19 cellular contexts compared by ENCODE assay signal in the genomic region with DNA sequence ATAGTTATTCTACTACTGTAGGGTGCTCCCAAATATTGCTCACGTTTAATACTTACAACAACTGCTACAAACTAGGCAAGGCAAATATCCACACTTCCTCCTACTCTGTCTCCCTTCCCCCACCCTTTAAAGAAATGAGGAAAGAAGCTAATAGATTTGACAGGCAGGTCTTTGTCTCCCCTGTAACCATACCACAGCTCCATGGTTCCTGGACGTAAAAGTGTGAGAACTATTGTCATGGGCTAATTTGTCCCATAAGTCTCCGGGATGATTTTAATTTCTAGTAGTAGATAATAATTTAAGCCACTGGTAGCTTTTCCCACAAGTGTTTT. TPM values are rescaled to one million over a fixed set of nuclear protein-coding genes. Genes with fewer than 3 reads are reported as not detected.
A peak's percentile ranks its signal among the peaks of the same experiment; 100 is the strongest.
DNase-seq lines count a peak whose midpoint lies in the region; FAIRE-seq and TF ChIP-seq lines count a peak whose summit lies in the region.
"Had no signal": no experiment of that assay in that cellular context is flagged by ENCODE, and none has a peak within 500 bp of the region (broad histone marks: within the 10 kb centered on the region; RNA-seq: fewer than 3 reads in every experiment).

No MANE protein-coding gene starts in this region.

- H4K20me1 ChIP-seq in astrocyte (ENCODE audit: insufficient read depth, low read length) (peaks cover 9% of the 10 kb centered on the region), H9 (ENCODE audit: control insufficient read depth, insufficient read depth, insufficient read length) (no peaks in the 10 kb centered on the region), OCI-LY7 (ENCODE audit: insufficient read depth, low read length) (no peaks in the 10 kb centered on the region)

- H3K4ac ChIP-seq in neuronal stem cell (ENCODE audit: low read length) (no peak overlapping the region), H9 (ENCODE audit: low read depth, low read length) (no peak overlapping the region)

- H2BK5ac ChIP-seq in neuronal stem cell (ENCODE audit: low read length) = no peak overlapping the region
- no peak overlapping the region for H2BK5ac ChIP-seq in H9 (ENCODE audit: insufficient read length, low read length)

- H3K23ac ChIP-seq in neuronal stem cell (ENCODE audit: low read depth, low read length, poor library complexity) (no peak overlapping the region), H9 (ENCODE audit: insufficient read length, low read depth, low read length) (no peak overlapping the region)

- H3K9me3 ChIP-seq in astrocyte (ENCODE audit: insufficient read depth, low read depth, low read length) (no peaks in the 10 kb centered on the region), neuronal stem cell (replicated peaks in 1 of 2; ENCODE audit: control insufficient read depth in 2 of 2, insufficient read depth in 1 of 2, low read depth in 1 of 2, low read length in 2 of 2) (no peaks in the 10 kb centered on the region), H9 (ENCODE audit: control insufficient read depth, low read depth, low read length) (no peaks in the 10 kb centered on the region), OCI-LY7 (ENCODE audit: low read length) (no peaks in the 10 kb centered on the region)
- H3K9me3 ChIP-seq: MG63, pancreas, spleen, suprapubic skin had no signal

- intact Hi-C loops in OCI-LY7 (cut with micrococcal nuclease; ENCODE audit: unreplicated experiment) = loop anchor here (10.0 kb wide), 1 partner anchor 310 kb away; the partner anchor contains the start of gene DCBLD2

- H3K36me3 ChIP-seq in astrocyte (ENCODE audit: insufficient read depth, low read length) = peaks cover 2% of the 10 kb centered on the region
- peaks cover 5 to 21% of the 10 kb centered on the region in 2 donors for H3K36me3 ChIP-seq in neuronal stem cell (replicated peaks in 1 of 2; ENCODE audit: control insufficient read depth in 2 of 2, insufficient read depth in 2 of 2, low read length in 2 of 2)
- no peaks in the 10 kb centered on the region for H3K36me3 ChIP-seq in OCI-LY7 (ENCODE audit: insufficient read depth, low read length)
- H3K36me3 ChIP-seq: pancreas had no signal

- H3K4me3 ChIP-seq in astrocyte (ENCODE audit: insufficient read depth, low read depth, low read length) (no peak overlapping the region), neuronal stem cell (ENCODE audit: low read length in 2 of 2) (no peak overlapping the region), OCI-LY7 (ENCODE audit: low read depth, low read length, poor library complexity, severe bottlenecking) (no peak overlapping the region)

- DNase-seq in activated CD4-positive, alpha-beta T cell treated with anti-CD3 and anti-CD28 coated beads, Interleukin-2, amount 10 ng/mL, durations not matched to agents 7 days and 5 days = no peak
- no peak for DNase-seq in activated CD4-positive, alpha-beta T cell treated with anti-CD3 and anti-CD28 coated beads, Interleukin-2, amount 50 U/mL, for 4 hours
- DNase-seq in MV-4-11 (lab: John Stamatoyannopoulos, UW) (peak; percentile 46), astrocyte (ENCODE audit: low read depth) (no peak), neuronal stem cell (ENCODE audit: low spot score) (no peak), H9 (no peak), OCI-LY7 (ENCODE audit: low spot score) (no peak), NCI-H1092 (lab: John Stamatoyannopoulos, UW) (no peak)
- DNase-seq: ACHN; activated CD4-positive, CD25-positive, alpha-beta regulatory T cell treated with anti-CD3 and anti-CD28 coated beads, Interleukin-2, amount 50 U/mL, for 72 hours; activated effector memory CD4-positive, alpha-beta T cell treated with anti-CD3 and anti-CD28 coated beads, Interleukin-2, amount 50 U/mL, for 16 hours; HFFc6; mesenchymal stem cell; MG63; pancreas had no signal

- no CpG with 5 or more reads among the region's 3 CpGs for WGBS in neuronal stem cell (ENCODE audit: extremely low coverage in 2 of 2, insufficient read length in 2 of 2, insufficient replicate concordance in 1 of 2), 2 donors
- WGBS in H9 (ENCODE audit: extremely low coverage, insufficient read length, low lambda C conversion rate) = no CpG with 5 or more reads among the region's 3 CpGs

- H3K27ac Mint-ChIP-seq in activated CD4-positive, alpha-beta T cell treated with anti-CD3 and anti-CD28 coated beads, Interleukin-2, amount 10 ng/mL, durations not matched to agents 7 days and 5 days = no peak overlapping the region
- H3K27ac Mint-ChIP-seq in astrocyte (ENCODE audit: unreplicated experiment) (no peak overlapping the region), H9 (no peak overlapping the region)

- no peak overlapping the region for H2BK12ac ChIP-seq in neuronal stem cell (ENCODE audit: low read length)
- no peak overlapping the region for H2BK12ac ChIP-seq in H9 (ENCODE audit: insufficient read length, low read depth, low read length)

- H3K27me3 ChIP-seq in astrocyte (ENCODE audit: insufficient read depth, low read length) (no peaks in the 10 kb centered on the region), neuronal stem cell (ENCODE audit: control insufficient read depth in 3 of 3, insufficient read depth in 3 of 3, low read depth in 1 of 3, low read length in 3 of 3) (peaks cover 0 to 6% (median 0%) of the 10 kb centered on the region in 3 experiments), H9 (ENCODE audit: insufficient read depth, low read length) (no peaks in the 10 kb centered on the region)
- H3K27me3 ChIP-seq: MG63, pancreas, spleen, suprapubic skin had no signal

- POLR2A ChIA-PET in activated CD4-positive, alpha-beta T cell treated with anti-CD3 and anti-CD28 coated beads, Interleukin-2, amount 10 ng/mL, durations not matched to agents 7 days and 5 days (lab: Charles Lee) = no interaction called here
- POLR2A ChIA-PET in OCI-LY7 (lab: Charles Lee) = interaction anchor here (0.7 to 1.3 kb wide), 2 partner anchors 29 to 216 kb away, joined by 3 to 5 read pairs; no protein-coding TSS in a partner anchor

- H3K36me3 Mint-ChIP-seq in activated CD4-positive, alpha-beta T cell treated with anti-CD3 and anti-CD28 coated beads, Interleukin-2, amount 10 ng/mL, durations not matched to agents 7 days and 5 days (ENCODE audit: low read depth) = peaks cover 25% of the 10 kb centered on the region
- H3K36me3 Mint-ChIP-seq in astrocyte (ENCODE audit: low read depth, unreplicated experiment) (no peaks in the 10 kb centered on the region), H9 (ENCODE audit: insufficient read depth in 1 of 3, low read depth in 3 of 3) (peaks cover 9 to 17% (median 15%) of the 10 kb centered on the region in 3 experiments; a peak in 6 of 7 replicates)

- CTCF ChIA-PET in activated CD4-positive, alpha-beta T cell treated with anti-CD3 and anti-CD28 coated beads, Interleukin-2, amount 10 ng/mL, durations not matched to agents 7 days and 5 days (lab: Charles Lee) = interaction anchor here (0.6 to 2.8 kb wide), 5 partner anchors 10 to 940 kb away, joined by 3 to 11 read pairs (median 3); no protein-coding TSS in a partner anchor
- CTCF ChIA-PET in OCI-LY7 (lab: Charles Lee; ENCODE audit: unreplicated experiment) = no interaction called here

- H2AFZ ChIP-seq in astrocyte (ENCODE audit: low read depth, low read length) = no peak overlapping the region
- peak overlapping the region; percentile 0 for H2AFZ ChIP-seq in neuronal stem cell (ENCODE audit: low read length)
- no peak overlapping the region for H2AFZ ChIP-seq in H9 (ENCODE audit: low read length)
- H2AFZ ChIP-seq in OCI-LY7 (ENCODE audit: low read length) = no peak overlapping the region

- no peak overlapping the region for H3K27ac ChIP-seq in astrocyte (ENCODE audit: low read depth, low read length)
- no peak overlapping the region for H3K27ac ChIP-seq in neuronal stem cell (replicated peaks; ENCODE audit: low read length)
- H3K27ac ChIP-seq in H9 (ENCODE audit: insufficient read length, low read depth, low read length) = no peak overlapping the region
- no peak overlapping the region for H3K27ac ChIP-seq in OCI-LY7 (ENCODE audit: low read depth, low read length, poor library complexity, severe bottlenecking)

- H3K18ac ChIP-seq in neuronal stem cell (ENCODE audit: low read length) = no peak overlapping the region
- H3K18ac ChIP-seq in H9 (ENCODE audit: insufficient read length, low read depth, low read length) = no peak overlapping the region

- no peak for TF ChIP-seq CTCF in astrocyte (IDR thresholded peaks at IDR 0.05; ENCODE audit: insufficient read depth, low read depth, low read length)
- TF ChIP-seq CTCF in H9 (conservative IDR thresholded peaks at IDR 0.05) = no peak
- no peak for TF ChIP-seq CTCF in OCI-LY7 (conservative IDR thresholded peaks at IDR 0.05; ENCODE audit: low read length)

- no peak overlapping the region for H4K5ac ChIP-seq in H9 (ENCODE audit: insufficient read length, low read depth, low read length)

- H4K91ac ChIP-seq in neuronal stem cell (ENCODE audit: low read depth, low read length, poor library complexity) = no peak overlapping the region
- H4K91ac ChIP-seq in H9 (ENCODE audit: insufficient read length, low read depth, low read length) = no peak overlapping the region

- peak overlapping the region; percentile 30 for H3K4me3 Mint-ChIP-seq in activated CD4-positive, alpha-beta T cell treated with anti-CD3 and anti-CD28 coated beads, Interleukin-2, amount 10 ng/mL, durations not matched to agents 7 days and 5 days
- H3K4me3 Mint-ChIP-seq in astrocyte (ENCODE audit: unreplicated experiment) (peak overlapping the region; percentile 34), H9 (peak overlapping the region in 1 of 2 experiments; percentile 5; a peak in 1 of 5 replicates)

- H3K23me2 ChIP-seq in H9 (ENCODE audit: insufficient read length, low read depth, low read length, poor library complexity, severe bottlenecking) = peaks cover 7% of the 10 kb centered on the region

- H2BK15ac ChIP-seq in neuronal stem cell (ENCODE audit: low read length) = no peak overlapping the region
- no peak overlapping the region for H2BK15ac ChIP-seq in H9 (ENCODE audit: low read depth, low read length)

- H3T11ph ChIP-seq in H9 (ENCODE audit: low read length) = no peak overlapping the region

- H2BK120ac ChIP-seq in neuronal stem cell (ENCODE audit: low read depth, low read length) = no peak overlapping the region
- H2BK120ac ChIP-seq in H9 (ENCODE audit: low read depth, low read length, poor library complexity, severe bottlenecking) = no peak overlapping the region

- no peak overlapping the region for H2BK20ac ChIP-seq in H9 (ENCODE audit: low read depth, low read length, poor library complexity, severe bottlenecking)

- peaks cover 54% of the 10 kb centered on the region for H3K4me1 Mint-ChIP-seq in activated CD4-positive, alpha-beta T cell treated with anti-CD3 and anti-CD28 coated beads, Interleukin-2, amount 10 ng/mL, durations not matched to agents 7 days and 5 days
- peaks cover 13% of the 10 kb centered on the region for H3K4me1 Mint-ChIP-seq in astrocyte (ENCODE audit: low read depth, unreplicated experiment)
- H3K4me1 Mint-ChIP-seq in H9 = peaks cover 24 to 27% of the 10 kb centered on the region in 2 experiments

- H3K9me3 Mint-ChIP-seq in activated CD4-positive, alpha-beta T cell treated with anti-CD3 and anti-CD28 coated beads, Interleukin-2, amount 10 ng/mL, durations not matched to agents 7 days and 5 days = peaks cover 2% of the 10 kb centered on the region
- H3K9me3 Mint-ChIP-seq in astrocyte (ENCODE audit: unreplicated experiment) = no peaks in the 10 kb centered on the region
- no peaks in the 10 kb centered on the region; a peak in 1 of 5 replicates for H3K9me3 Mint-ChIP-seq in H9
- H3K9me3 Mint-ChIP-seq: HFFc6 had no signal

- H3K79me2 ChIP-seq in astrocyte (ENCODE audit: insufficient read depth, low read length) (peaks cover 12% of the 10 kb centered on the region), H9 (ENCODE audit: insufficient read depth, low read length) (no peaks in the 10 kb centered on the region), OCI-LY7 (ENCODE audit: insufficient read depth, low read depth, low read length) (no peaks in the 10 kb centered on the region)

- no peak overlapping the region for H3K56ac ChIP-seq in H9 (ENCODE audit: insufficient read length, low read depth, low read length)

- H3K4me1 ChIP-seq in astrocyte (ENCODE audit: insufficient read depth, low read length) (no peaks in the 10 kb centered on the region), neuronal stem cell (ENCODE audit: control insufficient read depth in 2 of 2, insufficient read depth in 1 of 2, low read depth in 1 of 2, low read length in 2 of 2) (peaks cover 5 to 6% of the 10 kb centered on the region in 2 donors), H9 (ENCODE audit: insufficient read depth, low read length) (no peaks in the 10 kb centered on the region), OCI-LY7 (ENCODE audit: insufficient read depth, low read length, poor library complexity, severe bottlenecking) (peaks cover 10% of the 10 kb centered on the region)

- no peak overlapping the region for H3K4me2 ChIP-seq in astrocyte (ENCODE audit: low read length)
- H3K4me2 ChIP-seq in neuronal stem cell (ENCODE audit: insufficient read depth, low read length, poor library complexity, severe bottlenecking) = no peak overlapping the region
- H3K4me2 ChIP-seq in H9 (ENCODE audit: insufficient read depth, insufficient read length, low read length) = no peak overlapping the region
- no peak overlapping the region for H3K4me2 ChIP-seq in OCI-LY7 (ENCODE audit: low read length)

- no TSS peak for BruUV-seq in OCI-LY7 (replicated peaks; lab: Mats Ljungman, UMichigan)

- peaks cover 4% of the 10 kb centered on the region for H3K79me1 ChIP-seq in neuronal stem cell (ENCODE audit: low read depth, low read length)
- H3K79me1 ChIP-seq in H9 (ENCODE audit: insufficient read depth, low read depth, low read length, poor library complexity, severe bottlenecking) = no peaks in the 10 kb centered on the region

- H2AK5ac ChIP-seq in neuronal stem cell (ENCODE audit: low read depth, low read length) (no peak overlapping the region), H9 (ENCODE audit: insufficient read length, low read length) (no peak overlapping the region)

- H4K8ac ChIP-seq in neuronal stem cell (ENCODE audit: low read depth, low read length) (no peak overlapping the region), H9 (replicated peaks; ENCODE audit: insufficient read length, low read depth, low read length) (no peak overlapping the region)

- H3K9ac ChIP-seq in astrocyte (ENCODE audit: low read length) (no peak overlapping the region), neuronal stem cell (ENCODE audit: low read depth, low read length, poor library complexity) (no peak overlapping the region), H9 (ENCODE audit: extremely low read depth, insufficient read length, low read length) (no peak overlapping the region)

- H3K27me3 Mint-ChIP-seq in activated CD4-positive, alpha-beta T cell treated with anti-CD3 and anti-CD28 coated beads, Interleukin-2, amount 10 ng/mL, durations not matched to agents 7 days and 5 days = no peaks in the 10 kb centered on the region
- H3K27me3 Mint-ChIP-seq in astrocyte (ENCODE audit: low read depth, unreplicated experiment) = no peaks in the 10 kb centered on the region
- H3K27me3 Mint-ChIP-seq in H9 (ENCODE audit: low read depth) = no peaks in the 10 kb centered on the region; the same call in 1 of the 2 replicates

- H3K14ac ChIP-seq in neuronal stem cell (ENCODE audit: low read length) (no peak overlapping the region), H9 (ENCODE audit: insufficient read depth, low read length) (no peak overlapping the region)

- no peaks in the 10 kb centered on the region for H3K9me2 ChIP-seq in OCI-LY7 (ENCODE audit: insufficient read depth, low read length)

- no peak for FAIRE-seq in astrocyte (lab: Jason Lieb, UNC)
- FAIRE-seq: D721Med, frontal cortex, pancreas had no signal

RNA-seq across cellular contexts. Expression of gene CPOX, which starts 1.2 kb away (rescaled TPM):
- 10 to 100 TPM; 60.4 to 66.3 TPM for total RNA-seq in activated CD4-positive, alpha-beta T cell treated with anti-CD3 and anti-CD28 coated beads, Interleukin-2, amount 10 ng/mL, durations not matched to agents 7 days and 5 days
- total RNA-seq in astrocyte = 22.1 and 23.7 TPM in 2 replicates
- polyA plus RNA-seq in neuronal stem cell (2013, experiment 1 of 2) = 14.4 TPM
- 14.2 TPM for polyA plus RNA-seq in neuronal stem cell (2013, experiment 2 of 2)
- total RNA-seq in H9 (2021) = 22.7 and 24.7 TPM in 2 replicates
- 14.7 and 16.4 TPM in 2 replicates for total RNA-seq in OCI-LY7 (2014; rRNA removed; shearing (Covaris generic))
- total RNA-seq in OCI-LY7 (2022) = 8.8 and 10.1 TPM in 2 replicates
